In the genomic region with DNA sequence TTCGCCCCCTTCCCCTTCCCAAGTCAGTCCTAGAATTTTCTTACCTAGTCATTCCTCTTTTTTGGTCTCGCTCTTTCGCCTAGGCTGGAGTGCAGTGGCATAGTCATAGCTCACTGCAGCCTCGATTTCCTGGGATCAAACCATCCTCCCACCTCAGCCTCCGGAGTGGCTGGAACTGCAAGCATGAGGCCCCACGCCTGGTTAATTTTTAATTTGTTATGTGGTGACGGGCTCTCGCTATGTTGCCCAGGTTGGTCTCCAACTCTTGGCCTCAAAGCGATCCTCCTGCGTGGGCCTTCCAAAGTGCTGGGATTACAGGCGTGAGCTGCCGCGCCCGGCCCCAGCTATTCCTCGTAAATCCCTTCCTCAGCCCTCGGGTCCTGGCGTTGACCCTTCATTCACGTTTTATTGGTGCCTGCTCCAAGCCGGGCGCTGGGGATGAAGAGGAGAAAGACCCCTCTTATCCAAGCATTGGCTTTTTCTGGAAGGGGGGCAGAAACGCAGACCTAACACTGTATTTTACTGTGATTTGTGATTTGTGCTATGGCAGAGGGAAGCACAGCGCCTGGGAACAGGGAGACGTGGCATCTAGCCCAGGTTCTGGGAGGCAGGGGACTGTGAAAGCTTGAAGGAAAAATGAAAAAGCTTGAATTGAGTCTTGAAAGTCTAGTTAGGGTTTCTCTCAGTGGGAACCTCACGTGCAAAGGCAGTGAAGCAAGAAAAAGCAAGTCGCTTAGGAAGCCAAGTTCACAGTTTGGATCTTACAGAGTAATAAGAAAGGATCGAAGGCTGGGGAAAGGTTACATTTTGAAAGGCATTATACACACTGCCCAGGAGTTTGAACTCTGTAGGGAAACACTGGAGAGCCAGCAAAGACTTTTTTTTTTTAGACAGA, we compare ENCODE assay signal across 9 cellular contexts. TPM values are rescaled to one million over a fixed set of nuclear protein-coding genes. Genes with fewer than 3 reads are reported as not detected.
DNase-seq lines count a peak whose midpoint lies in the region; ATAC-seq and TF ChIP-seq lines count a peak whose summit lies in the region.
"Had no signal": no experiment of that assay in that cellular context is flagged by ENCODE, and none has a peak within 500 bp of the region (broad histone marks: within the 10 kb centered on the region; RNA-seq: fewer than 3 reads in every experiment).

No MANE protein-coding gene starts in this region.

- H3K36me3 Mint-ChIP-seq in CD4-positive, alpha-beta T cell (ENCODE audit: low read depth): peaks cover 50% of the 10 kb centered on the region

- peak overlapping the region; percentile 95 for H3K4me3 Mint-ChIP-seq in CD4-positive, alpha-beta T cell

- H3K9ac ChIP-seq in skeletal muscle tissue (ENCODE audit: low read depth in 1 of 3, low read length in 3 of 3): peak overlapping the region; percentile 79 to 92 (median 85)

- H3K4me1 ChIP-seq in foreskin keratinocyte (no peaks in the 10 kb centered on the region), skeletal muscle tissue (ENCODE audit: control insufficient read depth in 3 of 3, insufficient read depth in 3 of 3, low read length in 3 of 3) (peaks cover 26 to 34% (median 33%) of the 10 kb centered on the region in 3 donors)

- H3K27me3 Mint-ChIP-seq in CD4-positive, alpha-beta T cell: no peaks in the 10 kb centered on the region

- POLR2A ChIA-PET in CD4-positive, alpha-beta T cell (lab: Charles Lee): interaction anchor here (0.7 to 3.3 kb wide), 24 partner anchors 9 to 1719 kb away, joined by 3 to 55 read pairs (median 4); a partner anchor contains a TSS

- H3K9me3 Mint-ChIP-seq in CD4-positive, alpha-beta T cell: no peaks in the 10 kb centered on the region

- intact Hi-C loops in CD4-positive, alpha-beta T cell (cut with DNase I, micrococcal nuclease): loop anchor here (1.0 to 10.0 kb wide), 4 partner anchors 26 to 324 kb away; a partner anchor contains a TSS

- peaks cover 38% of the 10 kb centered on the region for H3K4me1 Mint-ChIP-seq in CD4-positive, alpha-beta T cell (ENCODE audit: low read depth)

- H3K9me3 ChIP-seq in CD4-positive, alpha-beta T cell (ENCODE audit: control insufficient read depth, low read length): no peaks in the 10 kb centered on the region
- no peaks in the 10 kb centered on the region for H3K9me3 ChIP-seq in skeletal muscle tissue (ENCODE audit: control insufficient read depth in 3 of 3, low read length in 3 of 3)

- H3K36me3 ChIP-seq in skeletal muscle tissue (ENCODE audit: control insufficient read depth in 3 of 3, insufficient read depth in 3 of 3, low read length in 3 of 3): peaks cover 0 to 17% (median 17%) of the 10 kb centered on the region in 3 donors

- no peak for DNase-seq in CD4-positive, alpha-beta T cell
- DNase-seq in foreskin keratinocyte (no peak), SK-N-DZ (ENCODE audit: low spot score) (no peak), NCI-H2081 treated with DMSO at 0.1 percent for 48 hours (lab: John Stamatoyannopoulos, UW) (no peak)

- CTCF ChIA-PET in CD4-positive, alpha-beta T cell (lab: Charles Lee): interaction anchor here (0.6 to 3.0 kb wide), 6 partner anchors 26 to 76 kb away, joined by 3 to 39 read pairs (median 3); a partner anchor contains a TSS

- peak overlapping the region; percentile 87 for H3K27ac Mint-ChIP-seq in CD4-positive, alpha-beta T cell

- peak; percentile 8 for ATAC-seq in CD4-positive, alpha-beta T cell (ENCODE audit: poor library complexity)
- ATAC-seq in GM21825 (IDR thresholded peaks at IDR 0.05; ENCODE audit: unreplicated experiment): peak; percentile 4
- ATAC-seq in SK-N-SH treated with all-trans-retinoic acid at 6 μM for 48 hours: peak; percentile 5
- ATAC-seq in foreskin keratinocyte: peak; percentile 8
- ATAC-seq in HG03521 (IDR thresholded peaks at IDR 0.05; ENCODE audit: unreplicated experiment): no peak

- no peaks in the 10 kb centered on the region for H3K27me3 ChIP-seq in CD4-positive, alpha-beta T cell (ENCODE audit: control insufficient read depth, insufficient read depth, low read length)
- no peaks in the 10 kb centered on the region for H3K27me3 ChIP-seq in foreskin keratinocyte
- H3K27me3 ChIP-seq in skeletal muscle tissue (ENCODE audit: control insufficient read depth in 3 of 3, insufficient read depth in 3 of 3, low read length in 3 of 3): no peaks in the 10 kb centered on the region

- H3K4me3 ChIP-seq in skeletal muscle tissue (ENCODE audit: low read length in 3 of 3): peak overlapping the region; percentile 93 to 99 (median 97)

- no peak for TF ChIP-seq CTCF in CD4-positive, alpha-beta T cell (IDR thresholded peaks at IDR 0.05)
- no peak for TF ChIP-seq CTCF in foreskin keratinocyte (conservative IDR thresholded peaks at IDR 0.05)

- H3K27ac ChIP-seq in CD4-positive, alpha-beta T cell (ENCODE audit: low read depth, low read length): peak overlapping the region; percentile 69
- H3K27ac ChIP-seq in foreskin keratinocyte (peak overlapping the region; percentile 10), skeletal muscle tissue (ENCODE audit: low read depth, low read length) (peak overlapping the region; percentile 91)

TF ChIP-seq in SK-N-SH treated with all-trans-retinoic acid at 6 μM for 48 hours, 23 proteins besides CTCF, POLR2A, EP300 and RAD21:
- TF ChIP-seq ZFP3 (CRISPR knock-in tag; IDR thresholded peaks at IDR 0.05) (no peak), PPARA (CRISPR knock-in tag; IDR thresholded peaks at IDR 0.05; ENCODE audit: borderline replicate concordance) (no peak), ISL1 (CRISPR knock-in tag; IDR thresholded peaks at IDR 0.05) (no peak), RARB (CRISPR knock-in tag; IDR thresholded peaks at IDR 0.05) (no peak)
- TF ChIP-seq, protein P1, sequence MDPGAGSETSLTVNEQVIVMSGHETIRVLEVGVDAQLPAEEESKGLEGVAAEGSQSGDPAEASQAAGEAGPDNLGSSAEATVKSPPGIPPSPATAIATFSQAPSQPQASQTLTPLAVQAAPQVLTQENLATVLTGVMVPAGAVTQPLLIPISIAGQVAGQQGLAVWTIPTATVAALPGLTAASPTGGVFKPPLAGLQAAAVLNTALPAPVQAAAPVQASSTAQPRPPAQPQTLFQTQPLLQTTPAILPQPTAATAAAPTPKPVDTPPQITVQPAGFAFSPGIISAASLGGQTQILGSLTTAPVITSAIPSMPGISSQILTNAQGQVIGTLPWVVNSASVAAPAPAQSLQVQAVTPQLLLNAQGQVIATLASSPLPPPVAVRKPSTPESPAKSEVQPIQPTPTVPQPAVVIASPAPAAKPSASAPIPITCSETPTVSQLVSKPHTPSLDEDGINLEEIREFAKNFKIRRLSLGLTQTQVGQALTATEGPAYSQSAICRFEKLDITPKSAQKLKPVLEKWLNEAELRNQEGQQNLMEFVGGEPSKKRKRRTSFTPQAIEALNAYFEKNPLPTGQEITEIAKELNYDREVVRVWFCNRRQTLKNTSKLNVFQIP (CRISPR knock-in tag; IDR thresholded peaks at IDR 0.05; ENCODE audit: borderline replicate concordance, low read depth): no peak
- TF ChIP-seq, protein P2, sequence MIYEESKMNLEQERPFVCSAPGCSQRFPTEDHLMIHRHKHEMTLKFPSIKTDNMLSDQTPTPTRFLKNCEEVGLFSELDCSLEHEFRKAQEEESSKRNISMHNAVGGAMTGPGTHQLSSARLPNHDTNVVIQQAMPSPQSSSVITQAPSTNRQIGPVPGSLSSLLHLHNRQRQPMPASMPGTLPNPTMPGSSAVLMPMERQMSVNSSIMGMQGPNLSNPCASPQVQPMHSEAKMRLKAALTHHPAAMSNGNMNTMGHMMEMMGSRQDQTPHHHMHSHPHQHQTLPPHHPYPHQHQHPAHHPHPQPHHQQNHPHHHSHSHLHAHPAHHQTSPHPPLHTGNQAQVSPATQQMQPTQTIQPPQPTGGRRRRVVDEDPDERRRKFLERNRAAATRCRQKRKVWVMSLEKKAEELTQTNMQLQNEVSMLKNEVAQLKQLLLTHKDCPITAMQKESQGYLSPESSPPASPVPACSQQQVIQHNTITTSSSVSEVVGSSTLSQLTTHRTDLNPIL (CRISPR knock-in tag; IDR thresholded peaks at IDR 0.05; ENCODE audit: low read depth): no peak

RNA-seq across cellular contexts. Expression of a gene that starts 0.5 kb away (rescaled TPM):
- total RNA-seq in CD4-positive, alpha-beta T cell: 10 to 100 TPM; 28.4 to 30.6 TPM
- total RNA-seq in foreskin keratinocyte: 81.2 and 93.8 TPM in 2 replicates
- polyA plus RNA-seq in foreskin keratinocyte: 121 and 144 TPM in 2 replicates
- 84.0 TPM for total RNA-seq in skeletal muscle tissue
- polyA plus RNA-seq in SK-N-DZ (2014; cell fraction: cytosol; rRNA removed): 83.4 and 87.4 TPM in 2 replicates
- 57.2 and 70.1 TPM in 2 replicates for polyA plus RNA-seq in SK-N-DZ (2014; cell fraction: nucleus; rRNA removed)

RNA-seq across cellular contexts. Expression of a gene that starts 1.1 kb away (rescaled TPM):
- total RNA-seq in CD4-positive, alpha-beta T cell: 10 to 100 TPM; 13.8 to 15.9 TPM
- total RNA-seq in foreskin keratinocyte (77.6 and 80.6 TPM in 2 replicates), skeletal muscle tissue (20.9 TPM)
- polyA plus RNA-seq in foreskin keratinocyte: 82.5 and 83.8 TPM in 2 replicates
- polyA plus RNA-seq in SK-N-DZ (2014; cell fraction: cytosol; rRNA removed): 20.0 and 23.2 TPM in 2 replicates
- 45.9 and 60.0 TPM in 2 replicates for polyA plus RNA-seq in SK-N-DZ (2014; cell fraction: nucleus; rRNA removed)

RNA-seq across cellular contexts. Expression of a gene that starts 17.6 kb away (rescaled TPM):
- total RNA-seq in CD4-positive, alpha-beta T cell: under 1 TPM in 1 of 2 experiments, not detected in 1; 0.11 TPM
- total RNA-seq in foreskin keratinocyte: not detected in 2 replicates
- not detected in 2 replicates for polyA plus RNA-seq in foreskin keratinocyte
- total RNA-seq in skeletal muscle tissue: not detected
- not detected in 2 replicates for polyA plus RNA-seq in SK-N-DZ (2014; cell fraction: cytosol; rRNA removed)
- polyA plus RNA-seq in SK-N-DZ (2014; cell fraction: nucleus; rRNA removed): not detected in 2 replicates
- total RNA-seq: NCI-H460 had no signal

RNA-seq across cellular contexts. Expression of a gene that starts 19.1 kb away (rescaled TPM):
- total RNA-seq in CD4-positive, alpha-beta T cell: 10 to 100 TPM; 12.6 to 15.2 TPM
- total RNA-seq in foreskin keratinocyte (1.7 and 3.4 TPM in 2 replicates), skeletal muscle tissue (2.1 TPM)
- polyA plus RNA-seq in foreskin keratinocyte: 2.5 and 3.7 TPM in 2 replicates
- polyA plus RNA-seq in SK-N-DZ (2014; cell fraction: cytosol; rRNA removed): 7.8 and 14.0 TPM in 2 replicates
- 53.8 and 58.4 TPM in 2 replicates for polyA plus RNA-seq in SK-N-DZ (2014; cell fraction: nucleus; rRNA removed)

RNA-seq across cellular contexts. Expression of a gene that starts 26.4 kb away (rescaled TPM):
- total RNA-seq in CD4-positive, alpha-beta T cell: 10 to 100 TPM; 81.2 to 82.3 TPM
- total RNA-seq in foreskin keratinocyte (134 and 177 TPM in 2 replicates), skeletal muscle tissue (188 TPM)
- polyA plus RNA-seq in foreskin keratinocyte: 227 and 256 TPM in 2 replicates
- 199 and 216 TPM in 2 replicates for polyA plus RNA-seq in SK-N-DZ (2014; cell fraction: cytosol; rRNA removed)
- 163 and 200 TPM in 2 replicates for polyA plus RNA-seq in SK-N-DZ (2014; cell fraction: nucleus; rRNA removed)

Comparison
In these comparisons a context has a peak if more than half of its experiments do, and no peak if none do; other contexts are left out.
1. H3K27ac ChIP-seq: peak in every context shown above with its lines; median percentile 91 in skeletal muscle tissue; 69 in CD4-positive, alpha-beta T cell; 10 in foreskin keratinocyte.